Comparison of ENCODE assay signal across 22 cellular contexts in the genomic region with DNA sequence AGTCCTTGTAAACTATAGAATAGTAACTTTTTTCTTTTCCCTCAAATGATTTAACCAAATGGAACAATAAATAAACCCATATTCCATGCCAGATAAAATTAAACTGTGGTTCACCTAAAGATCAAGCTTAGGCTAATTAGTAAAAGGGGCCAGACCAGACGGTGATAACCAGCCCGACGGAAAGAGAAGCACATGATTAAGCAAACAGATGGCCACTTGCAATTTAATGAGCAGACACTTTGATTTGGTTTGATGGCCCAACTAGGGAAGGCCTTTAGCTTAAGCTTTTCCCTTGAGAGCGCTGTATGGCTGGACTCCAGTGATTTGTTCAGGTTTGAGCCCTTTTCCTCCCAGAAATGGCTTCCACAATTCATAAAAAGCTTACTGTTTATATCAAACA. TPM values are rescaled to one million over a fixed set of nuclear protein-coding genes. Genes with fewer than 3 reads are reported as not detected.
DNase-seq lines count a peak whose midpoint lies in the region; ATAC-seq and TF ChIP-seq lines count a peak whose summit lies in the region.
"Had no signal": no experiment of that assay in that cellular context is flagged by ENCODE, and none has a peak within 500 bp of the region (broad histone marks: within the 10 kb centered on the region; RNA-seq: fewer than 3 reads in every experiment).

No MANE protein-coding gene starts in this region.

- H3K9me3 Mint-ChIP-seq in brain, result peaks cover 12 to 20% (median 17%) of the 10 kb centered on the region in 5 experiments
- H3K9me3 Mint-ChIP-seq: natural killer cell treated with Interleukin-12 subunit alpha and Interleukin-12 subunit beta and Interleukin-15 and Interleukin-18, amount 100 ng/mL, for 72 hours had no signal

- H3K36me3 ChIP-seq in H7 (replicated peaks; ENCODE audit: control insufficient read depth, insufficient read depth, low read length), result no peaks in the 10 kb centered on the region
- H3K36me3 ChIP-seq: adrenal gland, stomach, tibial artery had no signal

- H3K36me3 Mint-ChIP-seq in brain (peaks cover 12% of the 10 kb centered on the region), T-helper 17 cell (ENCODE audit: low read depth) (no peaks in the 10 kb centered on the region)

- DNase-seq in NCI-H748 (lab: John Stamatoyannopoulos, UW; ENCODE audit: unreplicated experiment) (peak; percentile 54), NCI-H748 treated with DMSO at 0.1 percent for 48 hours (lab: John Stamatoyannopoulos, UW) (no peak), NCI-H510A treated with DMSO at 0.1 percent for 48 hours (lab: John Stamatoyannopoulos, UW) (peak; percentile 81), T-helper 17 cell (no peak), Right ventricle myocardium inferior (ENCODE audit: missing footprints) (no peak), H7 (no peak)
- DNase-seq: activated CD4-positive, alpha-beta T cell treated with anti-CD3 and anti-CD28 coated beads for 4 hours; activated naive CD4-positive, alpha-beta T cell treated with Interleukin-2 at 50 U/mL for 16 hours; activated T-cell treated with anti-CD3 and anti-CD28 coated beads, Interleukin-2, amount 50 U/mL, for 1 hour; adrenal gland; CD4-positive, CD25-positive, alpha-beta regulatory T cell; HFFc6; midbrain; MM.1S; stimulated activated CD4-positive, alpha-beta T cell treated with anti-CD3 and anti-CD28 coated beads, Interleukin-1b, Interleukin-23, amount 100 ng/mL, for 48 hours; stimulated activated CD8-positive, alpha-beta memory T cell treated with anti-CD3 and anti-CD28 coated beads, Interleukin-4, amount 100 ng/mL, for 48 hours; stomach; tibial artery had no signal

- H3K4me3 Mint-ChIP-seq in brain (no peak overlapping the region), T-helper 17 cell (no peak overlapping the region)
- H3K4me3 Mint-ChIP-seq: CD4-positive, CD25-positive, alpha-beta regulatory T cell; HFFc6; natural killer cell treated with Interleukin-12 subunit alpha and Interleukin-12 subunit beta and Interleukin-15 and Interleukin-18, amount 100 ng/mL, for 72 hours had no signal

- TF ChIP-seq CTCF in brain (conservative IDR thresholded peaks at IDR 0.05), result no peak

- H3K4me1 Mint-ChIP-seq in brain, result peaks cover 29% of the 10 kb centered on the region
- H3K4me1 Mint-ChIP-seq in T-helper 17 cell, result no peaks in the 10 kb centered on the region
- H3K4me1 Mint-ChIP-seq: CD4-positive, CD25-positive, alpha-beta regulatory T cell had no signal

- no peaks in the 10 kb centered on the region for H3K27me3 Mint-ChIP-seq in brain
- peaks cover 13% of the 10 kb centered on the region for H3K27me3 Mint-ChIP-seq in T-helper 17 cell

- no peak overlapping the region for H3K4me3 ChIP-seq in H7 (ENCODE audit: insufficient read depth, low read depth, low read length)
- H3K4me3 ChIP-seq: adrenal gland, skin epidermis, stomach, tibial artery had no signal

- H3K27ac Mint-ChIP-seq in brain (peak overlapping the region; percentile 8 to 68 (median 28)), T-helper 17 cell (no peak overlapping the region)
- H3K27ac Mint-ChIP-seq: CD4-positive, CD25-positive, alpha-beta regulatory T cell; HFFc6; natural killer cell treated with Interleukin-12 subunit alpha and Interleukin-12 subunit beta and Interleukin-15 and Interleukin-18, amount 100 ng/mL, for 72 hours had no signal

- ATAC-seq in GM21515 (IDR thresholded peaks at IDR 0.05; ENCODE audit: unreplicated experiment), result no peak
- no peak for ATAC-seq in T-helper 17 cell
- no peak for ATAC-seq in Right ventricle myocardium inferior
- ATAC-seq: natural killer cell treated with Interleukin-12 subunit alpha and Interleukin-12 subunit beta and Interleukin-15 and Interleukin-18, amount 100 ng/mL, for 72 hours had no signal

- intact Hi-C loops in Right ventricle myocardium inferior (cut with DNase I), result no loop called here

- no peaks in the 10 kb centered on the region for H3K27me3 ChIP-seq in H7 (ENCODE audit: control insufficient read depth, insufficient read depth, low read length)
- H3K27me3 ChIP-seq: adrenal gland, stomach, tibial artery had no signal

- H3K9me3 ChIP-seq in T-helper 17 cell (ENCODE audit: control insufficient read depth, low read length, poor library complexity, severe bottlenecking), result no peaks in the 10 kb centered on the region
- H3K9me3 ChIP-seq: adrenal gland, stomach, tibial artery had no signal

RNA-seq across cellular contexts. Expression of gene ZNF397, which starts 39.3 kb away (rescaled TPM):
- 18.9 TPM for polyA plus RNA-seq in brain (ENCODE audit: insufficient read depth, low read depth, low replicate concordance)
- total RNA-seq in T-helper 17 cell, result 10 to 100 TPM; 10.1 to 10.4 TPM
- total RNA-seq in Right ventricle myocardium inferior, result 15.5 TPM
- 17.5 and 30.0 TPM in 2 replicates for total RNA-seq in H7 (2014; rRNA removed; shearing (Covaris generic))

Comparison
In these comparisons a context has a peak if more than half of its experiments do, and no peak if none do; other contexts are left out.
1. DNase-seq: peak in NCI-H748 (single experiment) and NCI-H510A treated with DMSO at 0.1 percent for 48 hours (single experiment); none in NCI-H748 treated with DMSO at 0.1 percent for 48 hours (single experiment), T-helper 17 cell (0 of 3), Right ventricle myocardium inferior (single experiment) and H7 (single experiment).